In genomic region chr5:80259511-80260200, GRCh38 we compare ENCODE assay signal across 24 cellular contexts. TPM values are rescaled to one million over a fixed set of nuclear protein-coding genes. Genes with fewer than 3 reads are reported as not detected.
DNase-seq lines count a peak whose midpoint lies in the region; ATAC-seq, FAIRE-seq and TF ChIP-seq lines count a peak whose summit lies in the region.
"Had no signal": no experiment of that assay in that cellular context is flagged by ENCODE, and none has a peak within 500 bp of the region (broad histone marks: within the 10 kb centered on the region; RNA-seq: fewer than 3 reads in every experiment).

No MANE protein-coding gene starts in this region.

- no peaks in the 10 kb centered on the region for H3K36me3 ChIP-seq in K562 (ENCODE audit: control insufficient read depth, insufficient read depth, low read length)
- H3K36me3 ChIP-seq in CD8-positive, alpha-beta memory T cell (ENCODE audit: insufficient read depth, low read length), result no peaks in the 10 kb centered on the region
- H3K36me3 ChIP-seq: BLaER1 treated with 17β-estradiol and CSF1 and Interleukin-3, amounts not matched to agents 10 nM and 100 nM had no signal

- no peak overlapping the region for H3K27ac Mint-ChIP-seq in nephron
- peak overlapping the region in 2 of 8 donors; percentile 68 to 81 for H3K27ac Mint-ChIP-seq in CD8-positive, alpha-beta memory T cell
- H3K27ac Mint-ChIP-seq: B cell; CD4-positive, alpha-beta T cell; CD8-positive, alpha-beta T cell had no signal

- peaks cover 18% of the 10 kb centered on the region for H3K4me1 Mint-ChIP-seq in nephron
- peaks cover 17 to 22% (median 21%) of the 10 kb centered on the region in 3 donors for H3K4me1 Mint-ChIP-seq in CD8-positive, alpha-beta memory T cell

- 80% methylated on average over 6 of the region's 6 CpGs for WGBS in K562 (ENCODE audit: insufficient coverage, low coverage, missing lambda C conversion rate)

- POLR2A ChIA-PET in K562 (lab: Yijun Ruan, JAX), result interaction anchor here (1.1 kb wide), 1 partner anchor 12 kb away, joined by 3 read pairs; no protein-coding TSS in a partner anchor
- POLR2A ChIA-PET in CD8-positive, alpha-beta memory T cell (lab: Charles Lee), result no interaction called here

- BruUV-seq in K562 (replicated peaks; lab: Mats Ljungman, UMichigan), result TSS peak; percentile 1

- H3K4me2 ChIP-seq in K562 (ENCODE audit: insufficient read depth, low read length), result no peak overlapping the region
- H3K4me2 ChIP-seq: A549 had no signal

- DNase-seq in K562 (ENCODE audit: extremely low read depth in 1 of 4, low spot score in 3 of 4) (peak in 1 of 4 experiments; percentile 51), erythroblast (lab: John Stamatoyannopoulos, UW) (peak; percentile 3 to 22), globus pallidus (ENCODE audit: low spot score) (no peak), NCI-H2107 (lab: John Stamatoyannopoulos, UW) (no peak)
- DNase-seq in CD8-positive, alpha-beta memory T cell, result no peak
- DNase-seq: 8988T; AML-193; CD4-positive, alpha-beta T cell; CD8-positive, alpha-beta T cell; COR-L47; DMS153; DMS79; DND-41; EL; GDM1 had no signal

- no peak for FAIRE-seq in K562 (lab: Jason Lieb, UNC)
- FAIRE-seq: A549, GM12878, GM12892, GM18507 had no signal

- no peaks in the 10 kb centered on the region for H4K20me1 ChIP-seq in K562 (replicated peaks; ENCODE audit: control insufficient read depth, insufficient read depth, low read length)

- no peaks in the 10 kb centered on the region for H3K9me3 Mint-ChIP-seq in nephron
- no peaks in the 10 kb centered on the region for H3K9me3 Mint-ChIP-seq in CD8-positive, alpha-beta memory T cell
- H3K9me3 Mint-ChIP-seq: CD4-positive, alpha-beta T cell; CD8-positive, alpha-beta T cell had no signal

- intact Hi-C loops in K562 (cut with micrococcal nuclease), result loop anchor here (5.0 kb wide), 1 partner anchor 67 kb away; no protein-coding TSS in a partner anchor

- H2AFZ ChIP-seq in K562 (ENCODE audit: low read depth, low read length), result 0 out of 2 replicates have a peak overlapping the region, but pooled peaks have one; percentile 33

- no peaks in the 10 kb centered on the region for H3K27me3 Mint-ChIP-seq in nephron (ENCODE audit: low read depth)
- H3K27me3 Mint-ChIP-seq in CD8-positive, alpha-beta memory T cell, result peaks cover 0 to 1% of the 10 kb centered on the region in 2 donors
- H3K27me3 Mint-ChIP-seq: B cell; CD4-positive, alpha-beta T cell had no signal

- in situ Hi-C loops in K562 (cut with MboI), result no loop called here

- H3K9me1 ChIP-seq in K562 (ENCODE audit: control insufficient read depth, insufficient read depth, low read length), result no peaks in the 10 kb centered on the region

- peaks cover 7 to 18% of the 10 kb centered on the region in 2 experiments; a peak in 4 of 5 replicates for H3K4me1 ChIP-seq in K562 (replicated peaks in 1 of 2; ENCODE audit: control insufficient read depth in 2 of 2, insufficient read depth in 2 of 2, low read length in 2 of 2)
- peaks cover 14% of the 10 kb centered on the region for H3K4me1 ChIP-seq in CD8-positive, alpha-beta memory T cell (ENCODE audit: insufficient read depth, low read length)

- no peaks in the 10 kb centered on the region for H3K9me3 ChIP-seq in K562 (replicated peaks; ENCODE audit: control insufficient read depth, insufficient read depth, low read depth, low read length)
- no peaks in the 10 kb centered on the region for H3K9me3 ChIP-seq in CD8-positive, alpha-beta memory T cell (ENCODE audit: low read length)
- H3K9me3 ChIP-seq: A549 had no signal

- H3K4me3 Mint-ChIP-seq in nephron, result peak overlapping the region in 2 of 3 experiments; percentile 17 to 34
- peak overlapping the region in 1 of 7 donors; percentile 73 for H3K4me3 Mint-ChIP-seq in CD8-positive, alpha-beta memory T cell
- H3K4me3 Mint-ChIP-seq: B cell; CD8-positive, alpha-beta T cell had no signal

- CTCF ChIA-PET in K562 (lab: Yijun Ruan, JAX; ENCODE audit: low intra/inter-chr PET ratio), result no interaction called here
- CTCF ChIA-PET in CD8-positive, alpha-beta memory T cell (lab: Charles Lee), result interaction anchor here (1.6 kb wide), 1 partner anchor 9 kb away, joined by 3 read pairs; no protein-coding TSS in a partner anchor

- no peak overlapping the region for H3K4me3 ChIP-seq in K562
- no peak overlapping the region for H3K4me3 ChIP-seq in CD8-positive, alpha-beta memory T cell (ENCODE audit: low read length)
- H3K4me3 ChIP-seq: A549; BLaER1 treated with 17β-estradiol and CSF1 and Interleukin-3, amounts not matched to agents 10 nM and 100 nM; GM12878 had no signal

- TF ChIP-seq POLR2A in K562 (conservative IDR thresholded peaks at IDR 0.05), result no peak
- no peak for TF ChIP-seq POLR2A in erythroblast (IDR thresholded peaks at IDR 0.05; ENCODE audit: low read length)

- no peak overlapping the region for H3K27ac ChIP-seq in K562 (ENCODE audit: extremely low read depth, low read depth, low read length)
- H3K27ac ChIP-seq in CD8-positive, alpha-beta memory T cell (ENCODE audit: low read depth, low read length), result no peak overlapping the region
- H3K27ac ChIP-seq: A549; BLaER1 treated with 17β-estradiol and CSF1 and Interleukin-3, amounts not matched to agents 10 nM and 100 nM; C4-2B had no signal

- H3K9ac ChIP-seq in K562 (ENCODE audit: insufficient read depth in 1 of 2, low read depth in 2 of 2, low read length in 2 of 2), result no peak overlapping the region
- H3K9ac ChIP-seq: BLaER1 treated with 17β-estradiol and CSF1 and Interleukin-3, amounts not matched to agents 10 nM and 100 nM had no signal

- no peak for ATAC-seq in K562
- ATAC-seq in HG02610 (IDR thresholded peaks at IDR 0.05; ENCODE audit: unreplicated experiment), result no peak
- ATAC-seq: A549; CD8-positive, alpha-beta T cell; GM12878 had no signal

- no peaks in the 10 kb centered on the region for H3K27me3 ChIP-seq in K562 (ENCODE audit: control insufficient read depth in 2 of 2, insufficient read depth in 2 of 2, low read length in 2 of 2)
- H3K27me3 ChIP-seq in CD8-positive, alpha-beta memory T cell (ENCODE audit: insufficient read depth, low read length, poor library complexity, severe bottlenecking), result no peaks in the 10 kb centered on the region
- H3K27me3 ChIP-seq: BLaER1 treated with 17β-estradiol and CSF1 and Interleukin-3, amounts not matched to agents 10 nM and 100 nM had no signal

- TF ChIP-seq EP300 in K562 (IDR thresholded peaks at IDR 0.05; ENCODE audit: low read length), result no peak

- H3K79me2 ChIP-seq in K562 (ENCODE audit: control insufficient read depth, insufficient read depth, low read length), result peaks cover 14% of the 10 kb centered on the region

- no peak for TF ChIP-seq RAD21 in K562 (CRISPR knock-in tag; conservative IDR thresholded peaks at IDR 0.05 in 1 of 2, IDR thresholded peaks at IDR 0.05 in 1 of 2)

- no peak for TF ChIP-seq CTCF in K562 (IDR thresholded peaks at IDR 0.05 in 2 of 3, conservative IDR thresholded peaks at IDR 0.05 in 1 of 3; ENCODE audit: insufficient read depth in 2 of 3, low read depth in 1 of 3, low read length in 3 of 3)
- TF ChIP-seq CTCF in nephron (IDR thresholded peaks at IDR 0.05; ENCODE audit: unreplicated experiment in 3 of 3), result no peak

- H3K36me3 Mint-ChIP-seq in nephron (ENCODE audit: low read depth), result no peaks in the 10 kb centered on the region
- H3K36me3 Mint-ChIP-seq in CD8-positive, alpha-beta memory T cell, result peaks cover 0 to 10% (median 0%) of the 10 kb centered on the region in 3 donors

TF ChIP-seq in K562, 482 proteins besides CTCF, POLR2A, EP300 and RAD21 (continues in another document):
- TF ChIP-seq SLC30A9 (CRISPR knock-in tag; IDR thresholded peaks at IDR 0.05) (no peak), E2F6 (IDR thresholded peaks at IDR 0.05; ENCODE audit: borderline replicate concordance in 1 of 2, extremely low read depth in 1 of 2, insufficient read depth in 1 of 2, insufficient read length in 1 of 2, low read depth in 1 of 2, low read length in 1 of 2, poor library complexity in 1 of 2, severe bottlenecking in 1 of 2) (no peak), SRF (CRISPR knock-in tag; IDR thresholded peaks at IDR 0.05) (peak; percentile 66 to 94; a peak in 2 of 4 replicates), ZNF384 (IDR thresholded peaks at IDR 0.05; ENCODE audit: low read depth, low read length) (no peak), RBM15 (IDR thresholded peaks at IDR 0.05; ENCODE audit: insufficient read depth, low read length) (no peak), ZNF507 (tag; conservative IDR thresholded peaks at IDR 0.05) (0 out of 2 replicates have a peak, but pooled peaks have one; percentile 28)

RNA-seq across cellular contexts. Expression of gene SERINC5, which starts 3.8 kb away (rescaled TPM):
- total RNA-seq in K562 (2011; cell fraction: chromatin; rRNA removed; ENCODE audit: low replicate concordance), result 17.1 and 21.7 TPM in 2 replicates
- total RNA-seq in K562 (2011; cell fraction: nucleolus; rRNA removed), result 10.0 TPM in 2 replicates
- total RNA-seq in K562 (2011; cell fraction: nucleoplasm; rRNA removed), result 14.9 and 22.2 TPM in 2 replicates
- total RNA-seq in K562 (2014; rRNA removed) (1.9 and 2.9 TPM in 2 replicates), K562 (2014; rRNA removed; fragmentation: Illumina TruSeq; extraction: Trizol) (5.2 and 5.4 TPM in 2 replicates), K562 (2015; rRNA removed; fragmentation: Illumina TruSeq; extraction: Trizol) (4.6 TPM in 2 replicates), K562 (2021) (7.2 and 7.9 TPM in 2 replicates)
- polyA plus RNA-seq in K562 (2011; rRNA removed) (6.5 and 7.6 TPM in 2 replicates), K562 (2014; fragmentation: Illumina TruSeq; extraction: Trizol) (3.7 TPM in 2 replicates), K562 (2014; fragmentation: Nextera tagmentation; extraction: Ambion mirVana) (1 to 10 TPM; 1.4 to 2.7 TPM), K562 (2014; rRNA removed) (3.1 and 3.6 TPM in 2 replicates)
- 3.7 and 5.7 TPM in 2 replicates for polyA plus RNA-seq in K562 (2011; cell fraction: cytosol; rRNA removed)
- polyA plus RNA-seq in K562 (2011; cell fraction: nucleus; rRNA removed), result 4.2 and 5.2 TPM in 2 replicates
- 2.9 TPM in 2 replicates for polyA plus RNA-seq in K562 (2012)
- 9.3 and 10.0 TPM in 2 replicates for polyA minus RNA-seq in K562 (2011; rRNA and poly(A)+ RNA removed)
- 4.6 and 6.7 TPM in 2 replicates for polyA minus RNA-seq in K562 (2011; cell fraction: cytosol; rRNA and poly(A)+ RNA removed)
- 3.4 and 10.7 TPM in 2 replicates for polyA minus RNA-seq in K562 (2011; cell fraction: nucleus; rRNA and poly(A)+ RNA removed)
- 10 to 100 TPM; 32.9 to 33.3 TPM for total RNA-seq in CD8-positive, alpha-beta memory T cell
- polyA plus RNA-seq in CD8-positive, alpha-beta memory T cell, result 13.7 TPM

Comparison
In these comparisons a context has a peak if more than half of its experiments do, and no peak if none do; other contexts are left out.
1. DNase-seq: peak in erythroblast (2 of 2); none in globus pallidus (single experiment), NCI-H2107 (single experiment) and CD8-positive, alpha-beta memory T cell (0 of 5).